In genomic region chr2:3470166-3470651, GRCh38 we compare ENCODE assay signal across 11 cellular contexts. TPM values are rescaled to one million over a fixed set of nuclear protein-coding genes. Genes with fewer than 3 reads are reported as not detected.
DNase-seq lines count a peak whose midpoint lies in the region; ATAC-seq and TF ChIP-seq lines count a peak whose summit lies in the region.
"Had no signal": no experiment of that assay in that cellular context is flagged by ENCODE, and none has a peak within 500 bp of the region (broad histone marks: within the 10 kb centered on the region; RNA-seq: fewer than 3 reads in every experiment).

No MANE protein-coding gene starts in this region.

- H2BK5ac ChIP-seq in trophoblast cell (ENCODE audit: low read depth, low read length, poor library complexity), result no peak overlapping the region

- no peak overlapping the region for H3K4me3 ChIP-seq in RWPE2 (ENCODE audit: severe bottlenecking)
- H3K4me3 ChIP-seq in fibroblast of lung (replicated peaks in 1 of 4; ENCODE audit: control extremely low read depth in 1 of 4, insufficient read depth in 1 of 4, low read depth in 3 of 4, low read length in 4 of 4), result no peak overlapping the region
- no peak overlapping the region for H3K4me3 ChIP-seq in urinary bladder (ENCODE audit: low read depth, low read length)
- H3K4me3 ChIP-seq in trophoblast cell (ENCODE audit: low read depth, low read length), result no peak overlapping the region
- H3K4me3 ChIP-seq in naive thymus-derived CD4-positive, alpha-beta T cell (ENCODE audit: low read length), result no peak overlapping the region

- H3K9ac ChIP-seq in fibroblast of lung (ENCODE audit: insufficient read depth, low read length) (peak overlapping the region; percentile 37), trophoblast cell (ENCODE audit: low read length) (no peak overlapping the region)

- no peak overlapping the region for H3K23ac ChIP-seq in trophoblast cell (ENCODE audit: low read length)

- H4K12ac ChIP-seq in trophoblast cell (ENCODE audit: low read depth, low read length), result no peak overlapping the region

- no peak overlapping the region for H2AK5ac ChIP-seq in trophoblast cell (ENCODE audit: low read length)

- no peak overlapping the region for H3K4ac ChIP-seq in trophoblast cell (ENCODE audit: low read depth, low read length)

- POLR2A ChIA-PET in naive thymus-derived CD4-positive, alpha-beta T cell (lab: Charles Lee), result no interaction called here

- intact Hi-C loops in naive thymus-derived CD4-positive, alpha-beta T cell (cut with micrococcal nuclease), result no loop called here

- H3K4me1 ChIP-seq in RWPE2 (ENCODE audit: insufficient read depth, poor library complexity, severe bottlenecking) (peaks cover 30% of the 10 kb centered on the region), fibroblast of lung (ENCODE audit: control insufficient read depth, extremely low read depth, insufficient read depth, low read length) (peaks cover 21% of the 10 kb centered on the region), urinary bladder (ENCODE audit: insufficient read depth) (no peaks in the 10 kb centered on the region), trophoblast cell (ENCODE audit: control insufficient read depth in 1 of 2, insufficient read depth in 2 of 2, low read length in 2 of 2) (peaks cover 5 to 7% of the 10 kb centered on the region in 2 experiments)
- no peaks in the 10 kb centered on the region for H3K4me1 ChIP-seq in naive thymus-derived CD4-positive, alpha-beta T cell (ENCODE audit: control insufficient read depth in 2 of 2, insufficient read depth in 2 of 2, low read length in 2 of 2)

- TF ChIP-seq CTCF in RWPE2 (IDR thresholded peaks at IDR 0.05; ENCODE audit: poor library complexity, severe bottlenecking) (no peak), fibroblast of lung (conservative IDR thresholded peaks at IDR 0.05 in 1 of 2, IDR thresholded peaks at IDR 0.05 in 1 of 2; ENCODE audit: low read depth in 1 of 2, low read length in 2 of 2) (no peak), mesothelial cell of epicardium (IDR thresholded peaks at IDR 0.05; ENCODE audit: unreplicated experiment) (no peak)

- no peaks in the 10 kb centered on the region for H3K9me3 Mint-ChIP-seq in mesothelial cell of epicardium
- H3K9me3 Mint-ChIP-seq in naive thymus-derived CD4-positive, alpha-beta T cell, result no peaks in the 10 kb centered on the region

- H3K36me3 ChIP-seq in RWPE2 (ENCODE audit: low read depth), result peaks cover 27% of the 10 kb centered on the region
- H3K36me3 ChIP-seq in fibroblast of lung (ENCODE audit: control insufficient read depth, insufficient read depth, low read length), result peaks cover 19% of the 10 kb centered on the region
- H3K36me3 ChIP-seq in urinary bladder (ENCODE audit: insufficient read depth), result no peaks in the 10 kb centered on the region
- H3K36me3 ChIP-seq in trophoblast cell (ENCODE audit: control insufficient read depth in 1 of 2, insufficient read depth in 2 of 2, low read length in 2 of 2), result peaks cover 28 to 29% of the 10 kb centered on the region in 2 experiments
- H3K36me3 ChIP-seq in naive thymus-derived CD4-positive, alpha-beta T cell (ENCODE audit: control insufficient read depth in 2 of 3, insufficient read depth in 3 of 3, low read length in 3 of 3), result peaks cover 6 to 95% (median 11%) of the 10 kb centered on the region in 3 experiments

- H3K79me2 ChIP-seq in fibroblast of lung (ENCODE audit: control insufficient read depth, insufficient read depth, low read length), result no peaks in the 10 kb centered on the region
- H3K79me2 ChIP-seq in trophoblast cell (ENCODE audit: control insufficient read depth, insufficient read depth, low read length, poor library complexity), result no peaks in the 10 kb centered on the region

- H3K14ac ChIP-seq in trophoblast cell (ENCODE audit: low read length), result no peak overlapping the region

- DNase-seq in RWPE2 (ENCODE audit: low spot score) (no peak), fibroblast of lung (ENCODE audit: low read depth in 2 of 2) (peak; percentile 95 to 98), mesothelial cell of epicardium (ENCODE audit: low spot score in 2 of 2, unreplicated experiment in 2 of 2) (no peak), trophoblast cell (no peak)
- DNase-seq in naive thymus-derived CD4-positive, alpha-beta T cell, result no peak
- DNase-seq: erythroblast, KBM-7 had no signal

- no peak overlapping the region for H2BK120ac ChIP-seq in trophoblast cell (ENCODE audit: insufficient read depth, low read length, poor library complexity)

- H4K91ac ChIP-seq in trophoblast cell (ENCODE audit: low read depth, low read length), result no peak overlapping the region

- WGBS in urinary bladder, result 63% methylated on average over 17 of the region's 17 CpGs
- WGBS in trophoblast cell (ENCODE audit: extremely low coverage, insufficient coverage, insufficient read length), result no CpG with 5 or more reads among the region's 17 CpGs

- H3K4me1 Mint-ChIP-seq in mesothelial cell of epicardium, result no peaks in the 10 kb centered on the region
- peaks cover 0 to 3% (median 0%) of the 10 kb centered on the region in 7 donors for H3K4me1 Mint-ChIP-seq in naive thymus-derived CD4-positive, alpha-beta T cell

- peak overlapping the region; percentile 77 for H3K27ac ChIP-seq in RWPE2 (ENCODE audit: poor library complexity, severe bottlenecking)
- H3K27ac ChIP-seq in fibroblast of lung (ENCODE audit: insufficient read depth, low read length), result peak overlapping the region; percentile 68
- H3K27ac ChIP-seq in urinary bladder (ENCODE audit: low read depth), result peak overlapping the region; percentile 25
- H3K27ac ChIP-seq in trophoblast cell (ENCODE audit: low read depth, low read length), result no peak overlapping the region
- H3K27ac ChIP-seq in naive thymus-derived CD4-positive, alpha-beta T cell (ENCODE audit: low read depth, low read length), result no peak overlapping the region

- H3K4me3 Mint-ChIP-seq in mesothelial cell of epicardium, result no peak overlapping the region
- no peak overlapping the region for H3K4me3 Mint-ChIP-seq in naive thymus-derived CD4-positive, alpha-beta T cell

- no peak overlapping the region for H4K8ac ChIP-seq in trophoblast cell (ENCODE audit: low read depth, low read length)

- H3K27me3 ChIP-seq in RWPE2 (ENCODE audit: insufficient read depth, poor library complexity, severe bottlenecking), result no peaks in the 10 kb centered on the region
- no peaks in the 10 kb centered on the region for H3K27me3 ChIP-seq in fibroblast of lung (ENCODE audit: control insufficient read depth, insufficient read depth, low read length)
- H3K27me3 ChIP-seq in trophoblast cell (ENCODE audit: insufficient read depth, low read length), result no peaks in the 10 kb centered on the region
- H3K27me3 ChIP-seq in naive thymus-derived CD4-positive, alpha-beta T cell (ENCODE audit: control insufficient read depth in 2 of 2, insufficient read depth in 2 of 2, low read length in 2 of 2), result no peaks in the 10 kb centered on the region

- no peaks in the 10 kb centered on the region for H4K20me1 ChIP-seq in fibroblast of lung (ENCODE audit: control insufficient read depth, extremely low read depth, insufficient read depth, low read length)

- peak overlapping the region; percentile 21 for H2AFZ ChIP-seq in fibroblast of lung (ENCODE audit: low read length)
- H2AFZ ChIP-seq in trophoblast cell (ENCODE audit: insufficient read depth, low read length, poor library complexity), result no peak overlapping the region

- no peak overlapping the region for H3K18ac ChIP-seq in trophoblast cell (ENCODE audit: low read length)

- ATAC-seq in RWPE2 (ENCODE audit: low read depth), result peak; percentile 73
- ATAC-seq in HG03175 (IDR thresholded peaks at IDR 0.05; ENCODE audit: unreplicated experiment), result no peak
- no peak for ATAC-seq in GM21367 (IDR thresholded peaks at IDR 0.05; ENCODE audit: unreplicated experiment)
- ATAC-seq in naive thymus-derived CD4-positive, alpha-beta T cell, result no peak
- ATAC-seq: Panc1 had no signal

- peaks cover 22% of the 10 kb centered on the region for H3K36me3 Mint-ChIP-seq in mesothelial cell of epicardium
- H3K36me3 Mint-ChIP-seq in naive thymus-derived CD4-positive, alpha-beta T cell, result peaks cover 3 to 70% (median 23%) of the 10 kb centered on the region in 5 donors

- no peaks in the 10 kb centered on the region for H3K27me3 Mint-ChIP-seq in mesothelial cell of epicardium (ENCODE audit: low read depth)
- H3K27me3 Mint-ChIP-seq in naive thymus-derived CD4-positive, alpha-beta T cell, result no peaks in the 10 kb centered on the region

- H3K79me1 ChIP-seq in trophoblast cell (ENCODE audit: low read length), result no peaks in the 10 kb centered on the region

- CTCF ChIA-PET in naive thymus-derived CD4-positive, alpha-beta T cell (lab: Charles Lee), result no interaction called here

- H3K4me2 ChIP-seq in fibroblast of lung (ENCODE audit: extremely low read depth, insufficient read depth, low read length) (peak overlapping the region; percentile 67), trophoblast cell (ENCODE audit: low read length) (no peak overlapping the region)

- H2BK12ac ChIP-seq in trophoblast cell (ENCODE audit: low read length), result no peak overlapping the region

- H3K27ac Mint-ChIP-seq in mesothelial cell of epicardium, result peak overlapping the region; percentile 43
- no peak overlapping the region for H3K27ac Mint-ChIP-seq in naive thymus-derived CD4-positive, alpha-beta T cell

- H3K9me3 ChIP-seq in RWPE2 (ENCODE audit: severe bottlenecking) (no peaks in the 10 kb centered on the region), fibroblast of lung (ENCODE audit: control insufficient read depth, insufficient read depth, low read depth, low read length) (no peaks in the 10 kb centered on the region), trophoblast cell (ENCODE audit: insufficient read depth, low read depth, low read length) (no peaks in the 10 kb centered on the region)
- H3K9me3 ChIP-seq in naive thymus-derived CD4-positive, alpha-beta T cell (ENCODE audit: control insufficient read depth in 2 of 3, low read length in 3 of 3), result no peaks in the 10 kb centered on the region

RNA-seq across cellular contexts. Expression of gene ADI1, which starts 49.1 kb away (rescaled TPM):
- total RNA-seq in fibroblast of lung (22.1 and 41.9 TPM in 2 replicates), mesothelial cell of epicardium (16.6 to 18.7 TPM (median 17.6 TPM) in 3 replicates), urinary bladder (41.9 TPM)
- polyA plus RNA-seq in fibroblast of lung (69.3 and 83.0 TPM in 2 replicates), urinary bladder (78.3 TPM)
- polyA plus RNA-seq in fibroblast of lung (2012), result 62.6 and 75.5 TPM in 2 replicates
- 17.5 and 23.5 TPM in 2 replicates for polyA minus RNA-seq in fibroblast of lung (ENCODE audit: low replicate concordance)
- 45.0 and 46.2 TPM in 2 replicates for polyA plus RNA-seq in trophoblast cell (2013)
- 10 to 100 TPM; 26.4 to 41.7 (median 39.3) TPM for total RNA-seq in naive thymus-derived CD4-positive, alpha-beta T cell
- 10 to 100 TPM; 60.9 to 73.3 TPM for polyA plus RNA-seq in naive thymus-derived CD4-positive, alpha-beta T cell

Comparison
In these comparisons a context has a peak if more than half of its experiments do, and no peak if none do; other contexts are left out.
1. DNase-seq: peak in fibroblast of lung (2 of 2); none in RWPE2 (single experiment), mesothelial cell of epicardium (0 of 2), trophoblast cell (0 of 2) and naive thymus-derived CD4-positive, alpha-beta T cell (0 of 9).
2. H3K27ac ChIP-seq: peak in RWPE2 (single experiment), fibroblast of lung (single experiment) and urinary bladder (single experiment); none in trophoblast cell (single experiment) and naive thymus-derived CD4-positive, alpha-beta T cell (single experiment).